ENCODE assay signal across 2 cellular contexts in the genomic region with DNA sequence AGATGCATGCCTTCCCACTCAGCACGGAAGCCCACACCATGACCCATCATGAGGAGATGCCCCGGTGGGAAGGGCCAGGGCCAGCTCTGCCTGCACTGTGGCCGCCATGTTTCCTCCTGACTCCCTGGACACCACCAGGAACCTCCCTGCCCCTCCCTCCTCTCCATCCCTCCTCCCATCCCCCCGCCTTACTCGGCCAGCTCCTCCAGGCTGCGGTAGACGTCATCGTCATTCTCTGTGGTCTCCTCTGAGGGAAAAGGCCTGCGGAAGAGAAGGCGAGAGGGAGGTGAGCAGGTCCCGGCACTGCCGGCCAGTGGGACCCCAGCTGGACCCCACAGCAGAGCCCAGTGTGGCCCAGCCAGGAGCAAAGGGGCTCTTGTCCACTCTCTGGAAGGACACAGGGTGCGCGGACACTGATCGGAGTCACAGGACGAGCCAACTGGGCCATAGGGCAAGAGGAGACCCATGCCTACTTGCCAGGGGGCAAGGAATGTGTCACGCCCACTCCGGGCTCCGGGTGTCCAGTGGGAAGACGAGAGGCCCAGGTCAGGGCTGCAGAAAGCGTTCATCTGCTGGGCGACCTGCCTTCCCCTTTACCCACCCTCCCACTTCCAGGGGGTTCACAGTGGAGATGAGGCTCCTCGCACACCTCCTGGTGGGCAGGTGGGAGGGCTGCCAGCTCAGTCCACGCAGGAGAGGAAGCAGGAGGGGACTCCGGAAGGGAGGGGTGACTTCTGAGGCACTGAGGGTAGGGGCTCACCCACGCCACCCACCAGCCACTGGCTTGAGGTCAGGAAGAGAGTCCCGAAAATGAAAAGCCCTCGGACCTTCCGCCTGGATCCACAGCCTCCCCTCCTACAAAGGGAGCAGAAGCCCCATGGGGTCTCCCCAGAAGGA.
TF ChIP-seq lines count a peak whose summit lies in the region.

No MANE protein-coding gene starts in this region.

TF ChIP-seq in K562, 482 proteins besides CTCF, POLR2A, EP300 and RAD21:
- TF ChIP-seq JUNB (CRISPR knock-in tag; conservative IDR thresholded peaks at IDR 0.05) (no peak), ZBTB9 (CRISPR knock-in tag; IDR thresholded peaks at IDR 0.05) (no peak), NFIC (IDR thresholded peaks at IDR 0.05) (no peak), ZNF263 (CRISPR knock-in tag; IDR thresholded peaks at IDR 0.05; ENCODE audit: borderline replicate concordance) (peak; percentile 88), ZNF282 (CRISPR knock-in tag; IDR thresholded peaks at IDR 0.05) (no peak), POLR2B (IDR thresholded peaks at IDR 0.05; ENCODE audit: low read depth, partially characterized antibody) (no peak), GABPB1 (CRISPR knock-in tag; IDR thresholded peaks at IDR 0.05) (no peak)
- TF ChIP-seq, protein P1, sequence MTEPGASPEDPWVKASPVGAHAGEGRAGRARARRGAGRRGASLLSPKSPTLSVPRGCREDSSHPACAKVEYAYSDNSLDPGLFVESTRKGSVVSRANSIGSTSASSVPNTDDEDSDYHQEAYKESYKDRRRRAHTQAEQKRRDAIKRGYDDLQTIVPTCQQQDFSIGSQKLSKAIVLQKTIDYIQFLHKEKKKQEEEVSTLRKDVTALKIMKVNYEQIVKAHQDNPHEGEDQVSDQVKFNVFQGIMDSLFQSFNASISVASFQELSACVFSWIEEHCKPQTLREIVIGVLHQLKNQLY (CRISPR knock-in tag; conservative IDR thresholded peaks at IDR 0.05), result no peak

TF ChIP-seq in HepG2, 621 proteins besides CTCF, POLR2A, EP300 and RAD21:
- no peak for TF ChIP-seq ZNF766 (CRISPR knock-in tag; IDR thresholded peaks at IDR 0.05; ENCODE audit: borderline replicate concordance)
- peak; percentile 70 for TF ChIP-seq RBM22 (optimal IDR thresholded peaks at IDR 0.05; ENCODE audit: low read length)
- TF ChIP-seq TBX2 (CRISPR knock-in tag; IDR thresholded peaks at IDR 0.05; ENCODE audit: borderline replicate concordance), result no peak
- no peak for TF ChIP-seq TFAP4 (IDR thresholded peaks at IDR 0.05; ENCODE audit: borderline replicate concordance, low read depth)
- no peak for TF ChIP-seq TARDBP (CRISPR knock-in tag; IDR thresholded peaks at IDR 0.05)
